1 cellular context compared by ENCODE assay signal in genomic region chr2:156399950-156400703, GRCh38.
TF ChIP-seq lines count a peak whose summit lies in the region.

No MANE protein-coding gene starts in this region.

TF ChIP-seq in HepG2, 621 proteins besides CTCF, POLR2A, EP300 and RAD21 (continued from another document and continues in another):
- TF ChIP-seq GMEB1 (CRISPR knock-in tag; IDR thresholded peaks at IDR 0.05; ENCODE audit: borderline replicate concordance) (no peak), ZNF282 (IDR thresholded peaks at IDR 0.05; ENCODE audit: partially characterized antibody) (no peak), TMF1 (CRISPR knock-in tag; IDR thresholded peaks at IDR 0.05; ENCODE audit: low read depth) (no peak), ZFP36L1 (CRISPR knock-in tag; IDR thresholded peaks at IDR 0.05) (0 out of 2 replicates have a peak, but pooled peaks have one; percentile 87), HNRNPUL1 (IDR thresholded peaks at IDR 0.05; ENCODE audit: low read depth, low read length) (no peak), BCL3 (CRISPR knock-in tag; IDR thresholded peaks at IDR 0.05) (no peak; the same call in 1 of the 2 replicates), ZNF10 (CRISPR knock-in tag; IDR thresholded peaks at IDR 0.05; ENCODE audit: borderline replicate concordance, low read depth) (no peak), ETS1 (CRISPR knock-in tag; IDR thresholded peaks at IDR 0.05) (no peak), ZNF737 (CRISPR knock-in tag; IDR thresholded peaks at IDR 0.05; ENCODE audit: borderline replicate concordance) (0 out of 2 replicates have a peak, but pooled peaks have one; percentile 73), HNF4G (IDR thresholded peaks at IDR 0.05; ENCODE audit: borderline replicate concordance, low read depth, low read length) (no peak), HNF4G (CRISPR knock-in tag; IDR thresholded peaks at IDR 0.05; ENCODE audit: borderline replicate concordance, low read depth) (no peak), ZNF318 (CRISPR knock-in tag; IDR thresholded peaks at IDR 0.05) (no peak; the same call in 1 of the 2 replicates), MBNL3 (CRISPR knock-in tag; conservative IDR thresholded peaks at IDR 0.05) (no peak), ZNF878 (CRISPR knock-in tag; IDR thresholded peaks at IDR 0.05) (no peak; the same call in 1 of the 2 replicates), TFAP4 (IDR thresholded peaks at IDR 0.05; ENCODE audit: borderline replicate concordance, low read depth) (no peak), ZNF33B (CRISPR knock-in tag; IDR thresholded peaks at IDR 0.05) (no peak), ONECUT2 (CRISPR knock-in tag; IDR thresholded peaks at IDR 0.05) (no peak), NR2F2 (IDR thresholded peaks at IDR 0.05; ENCODE audit: borderline replicate concordance, low read depth) (no peak), STAT5B (CRISPR knock-in tag; IDR thresholded peaks at IDR 0.05) (no peak), ZNF343 (CRISPR knock-in tag; IDR thresholded peaks at IDR 0.05) (0 out of 2 replicates have a peak, but pooled peaks have one; percentile 64), ZNF704 (CRISPR knock-in tag; IDR thresholded peaks at IDR 0.05; ENCODE audit: borderline replicate concordance) (0 out of 2 replicates have a peak, but pooled peaks have one; percentile 84), KIAA2018 (CRISPR knock-in tag; IDR thresholded peaks at IDR 0.05; ENCODE audit: borderline replicate concordance) (no peak), HMG20B (CRISPR knock-in tag; conservative IDR thresholded peaks at IDR 0.05) (no peak), ADNP (CRISPR knock-in tag; IDR thresholded peaks at IDR 0.05) (no peak), HMG20A (CRISPR knock-in tag; IDR thresholded peaks at IDR 0.05; ENCODE audit: borderline replicate concordance) (no peak), NR1H2 (CRISPR knock-in tag; IDR thresholded peaks at IDR 0.05; ENCODE audit: borderline replicate concordance, low read depth) (no peak), CHD4 (IDR thresholded peaks at IDR 0.05; ENCODE audit: borderline replicate concordance, low read length) (no peak), MAFG (CRISPR knock-in tag; IDR thresholded peaks at IDR 0.05) (no peak), MYNN (CRISPR knock-in tag; IDR thresholded peaks at IDR 0.05; ENCODE audit: low read depth) (no peak)
